Comparison of ENCODE assay signal across 8 cellular contexts in genomic region chr2:56183643-56184499, GRCh38. TPM values are rescaled to one million over a fixed set of nuclear protein-coding genes. Genes with fewer than 3 reads are reported as not detected.
A peak's percentile ranks its signal among the peaks of the same experiment; 100 is the strongest.
DNase-seq lines count a peak whose midpoint lies in the region; ATAC-seq and TF ChIP-seq lines count a peak whose summit lies in the region.

Gene CCDC85A (plus strand): TSS chr2:56183990. CDS start chr2:56184625, 635 bp downstream.

- no peaks in the 10 kb centered on the region for H3K9me3 ChIP-seq in mesodermal cell (ENCODE audit: control insufficient read depth, low read length)

- peaks cover 28% of the 10 kb centered on the region for H3K36me3 Mint-ChIP-seq in endothelial cell (ENCODE audit: low read depth, unreplicated experiment)

- peaks cover 42% of the 10 kb centered on the region for H3K4me1 Mint-ChIP-seq in endothelial cell (ENCODE audit: unreplicated experiment)

- H3K4me3 Mint-ChIP-seq in endothelial cell (ENCODE audit: unreplicated experiment), result peak within 1 kb of the TSS; percentile 89

- peak; percentile 93 for ATAC-seq in GM19463 (IDR thresholded peaks at IDR 0.05; ENCODE audit: unreplicated experiment)
- ATAC-seq in HG03565 (IDR thresholded peaks at IDR 0.05; ENCODE audit: unreplicated experiment), result peak; percentile 93

- peaks cover 14% of the 10 kb centered on the region for H3K4me1 ChIP-seq in mesodermal cell (ENCODE audit: control insufficient read depth, insufficient read depth, low read length, poor library complexity, severe bottlenecking)

- no peaks in the 10 kb centered on the region for H3K36me3 ChIP-seq in mesodermal cell (ENCODE audit: control insufficient read depth, insufficient read depth, low read length)

- 1% methylated on average over 43 to 47 of the region's 86 CpGs for WGBS in mesodermal cell (ENCODE audit: insufficient coverage in 2 of 2), 2 experiments

- H3K27ac Mint-ChIP-seq in endothelial cell (ENCODE audit: unreplicated experiment), result peak within 1 kb of the TSS; percentile 64

- peaks cover 29% of the 10 kb centered on the region for H3K27me3 Mint-ChIP-seq in endothelial cell (ENCODE audit: unreplicated experiment)

- H3K9me3 Mint-ChIP-seq in endothelial cell (ENCODE audit: unreplicated experiment), result no peaks in the 10 kb centered on the region

- peak within 1 kb of the TSS; percentile 58 for H3K4me3 ChIP-seq in mesodermal cell (ENCODE audit: extremely low read depth, insufficient read depth, low read length, poor library complexity, severe bottlenecking)

- H3K27ac ChIP-seq in mesodermal cell (ENCODE audit: low read depth, low read length, severe bottlenecking), result peak within 1 kb of the TSS; percentile 45

- DNase-seq in COLO668 (lab: John Stamatoyannopoulos, UW; ENCODE audit: unreplicated experiment), result peak; percentile 93
- peak; percentile 89 for DNase-seq in NCI-H69 (lab: John Stamatoyannopoulos, UW)
- DNase-seq in activated CD8-positive, alpha-beta memory T cell treated with anti-CD3 and anti-CD28 coated beads for 24 hours, result peak; percentile 81
- DNase-seq in endothelial cell (ENCODE audit: low spot score), result peak; percentile 96
- DNase-seq in stimulated activated CD8-positive, alpha-beta memory T cell treated with anti-CD3 and anti-CD28 coated beads, Interleukin-15, amount 100 ng/mL, for 24 hours (ENCODE audit: low read depth), result peak; percentile 50

- peak; percentile 88 for TF ChIP-seq CTCF in endothelial cell (IDR thresholded peaks at IDR 0.05; ENCODE audit: unreplicated experiment)

RNA-seq across cellular contexts. Expression of gene CCDC85A, which starts in this region (rescaled TPM):
- total RNA-seq in endothelial cell (ENCODE audit: unreplicated experiment), result 16.4 TPM
- 2.4 TPM for polyA plus RNA-seq in mesodermal cell (2013, experiment 1 of 2)
- 1.9 TPM for polyA plus RNA-seq in mesodermal cell (2013, experiment 2 of 2)

Comparison
In these comparisons a context has a peak if more than half of its experiments do, and no peak if none do; other contexts are left out.
1. Peak in every context shown above with its lines: DNase-seq, ATAC-seq, H3K4me3 ChIP-seq and H3K27ac ChIP-seq.